19 cellular contexts compared by ENCODE assay signal in genomic region chr7:70704921-70705346, GRCh38.
"Had no signal": no experiment of that assay in that cellular context is flagged by ENCODE, and none has a peak within 500 bp of the region (broad histone marks: within the 10 kb centered on the region; RNA-seq: fewer than 3 reads in every experiment).

No MANE protein-coding gene starts in this region.

- H3K27me3 Mint-ChIP-seq: activated CD8-positive, alpha-beta memory T cell treated with anti-CD3 and anti-CD28 coated beads, Interleukin-2, amount 10 ng/mL, durations not matched to agents 7 days and 5 days; activated T-cell treated with anti-CD3 and anti-CD28 coated beads, Interleukin-2, amount 50 U/mL, for 24 hours had no signal

- ATAC-seq: activated CD8-positive, alpha-beta memory T cell treated with anti-CD3 and anti-CD28 coated beads, Interleukin-2, amount 10 ng/mL, durations not matched to agents 7 days and 5 days; left cardiac atrium; lower lobe of right lung had no signal

- H3K4me3 Mint-ChIP-seq: activated CD8-positive, alpha-beta memory T cell treated with anti-CD3 and anti-CD28 coated beads, Interleukin-2, amount 10 ng/mL, durations not matched to agents 7 days and 5 days; activated naive CD8-positive, alpha-beta T cell treated with anti-CD3 and anti-CD28 coated beads, Interleukin-2, amount 10 ng/mL, durations not matched to agents 7 days and 5 days; activated T-cell treated with anti-CD3 and anti-CD28 coated beads, Interleukin-2, amount 50 U/mL, for 24 hours; mesothelial cell of epicardium had no signal

- H3K36me3 Mint-ChIP-seq: activated CD8-positive, alpha-beta memory T cell treated with anti-CD3 and anti-CD28 coated beads, Interleukin-2, amount 10 ng/mL, durations not matched to agents 7 days and 5 days; activated naive CD8-positive, alpha-beta T cell treated with anti-CD3 and anti-CD28 coated beads, Interleukin-2, amount 10 ng/mL, durations not matched to agents 7 days and 5 days had no signal

- H3K9me3 ChIP-seq: ascending aorta, lower lobe of right lung, right atrium auricular region, suprapubic skin, upper lobe of left lung had no signal

- H3K9me3 Mint-ChIP-seq: activated naive CD8-positive, alpha-beta T cell treated with anti-CD3 and anti-CD28 coated beads, Interleukin-2, amount 10 ng/mL, durations not matched to agents 7 days and 5 days; activated T-cell treated with anti-CD3 and anti-CD28 coated beads, Interleukin-2, amount 50 U/mL, for 24 hours; mesothelial cell of epicardium had no signal

- DNase-seq: activated CD4-positive, alpha-beta T cell treated with anti-CD3 and anti-CD28 coated beads for 1 hour; activated CD4-positive, alpha-beta T cell treated with anti-CD3 and anti-CD28 coated beads, Interleukin-2, amount 50 U/mL, for 48 hours; activated CD8-positive, alpha-beta memory T cell treated with anti-CD3 and anti-CD28 coated beads, Interleukin-2, amount 10 ng/mL, durations not matched to agents 7 days and 5 days; activated gamma-delta T cell; activated naive CD8-positive, alpha-beta T cell treated with anti-CD3 and anti-CD28 coated beads, Interleukin-2, amount 10 ng/mL, durations not matched to agents 7 days and 5 days; activated T-cell treated with anti-CD3 and anti-CD28 coated beads, Interleukin-2, amount 50 U/mL, for 24 hours; effector CD8-positive, alpha-beta T cell; hypothalamus; left cardiac atrium; lower lobe of right lung; stimulated activated naive CD4-positive, alpha-beta T cell; T-helper 9 cell; upper lobe of left lung had no signal

- H3K27ac ChIP-seq: ascending aorta, coronary artery, lower lobe of right lung, right atrium auricular region, suprapubic skin, upper lobe of left lung had no signal

- H3K36me3 ChIP-seq: right atrium auricular region, suprapubic skin had no signal

- H3K4me1 Mint-ChIP-seq: activated CD8-positive, alpha-beta memory T cell treated with anti-CD3 and anti-CD28 coated beads, Interleukin-2, amount 10 ng/mL, durations not matched to agents 7 days and 5 days; activated naive CD8-positive, alpha-beta T cell treated with anti-CD3 and anti-CD28 coated beads, Interleukin-2, amount 10 ng/mL, durations not matched to agents 7 days and 5 days had no signal

- H3K27me3 ChIP-seq: ascending aorta, right atrium auricular region, suprapubic skin, upper lobe of left lung had no signal

- H3K4me2 ChIP-seq: smooth muscle cell had no signal

- H3K4me3 ChIP-seq: ascending aorta, coronary artery, lower lobe of right lung, right atrium auricular region, smooth muscle cell, suprapubic skin, upper lobe of left lung had no signal

- H3K27ac Mint-ChIP-seq: activated CD8-positive, alpha-beta memory T cell treated with anti-CD3 and anti-CD28 coated beads, Interleukin-2, amount 10 ng/mL, durations not matched to agents 7 days and 5 days; activated naive CD8-positive, alpha-beta T cell treated with anti-CD3 and anti-CD28 coated beads, Interleukin-2, amount 10 ng/mL, durations not matched to agents 7 days and 5 days; activated T-cell treated with anti-CD3 and anti-CD28 coated beads, Interleukin-2, amount 50 U/mL, for 24 hours; mesothelial cell of epicardium had no signal
